8 cellular contexts compared by ENCODE assay signal in the genomic region with DNA sequence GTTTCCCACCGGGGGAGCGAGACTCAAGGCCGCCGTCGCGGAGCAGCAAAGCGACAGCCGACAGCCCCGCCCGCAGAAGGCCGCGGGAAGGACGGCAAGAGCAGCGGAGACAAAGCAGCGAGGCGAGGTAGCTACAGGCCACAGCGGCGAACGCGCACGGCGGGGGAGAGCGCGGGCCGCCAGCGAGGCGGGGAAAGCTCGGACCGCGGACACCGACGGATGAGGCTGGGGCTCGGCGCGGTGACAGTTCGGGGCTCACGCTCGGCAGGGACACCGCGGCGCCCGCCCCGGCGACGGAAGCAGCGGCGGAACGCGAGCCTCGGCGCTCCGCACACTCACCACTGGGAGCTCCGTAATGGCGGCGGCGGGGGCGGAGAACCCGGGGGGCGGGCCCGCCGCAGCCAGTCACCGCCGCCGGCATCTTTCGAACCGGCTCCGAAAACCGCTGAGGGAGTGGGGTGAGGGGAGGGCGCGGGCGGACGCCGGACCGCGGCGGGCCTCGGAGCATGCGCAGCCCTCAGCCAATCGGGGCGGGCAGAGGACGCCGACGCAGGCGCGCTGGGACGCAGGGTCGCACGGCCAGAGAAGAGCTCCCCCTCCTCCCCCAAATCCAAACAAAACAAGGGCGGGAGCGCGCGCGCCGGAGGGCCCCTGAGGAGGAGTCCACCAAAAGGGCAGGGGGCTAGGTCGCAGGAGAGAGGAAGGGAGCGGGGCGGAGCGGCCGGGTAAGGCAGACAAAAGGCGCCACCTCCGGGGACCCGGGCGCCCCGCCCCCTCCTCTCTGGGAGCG. TPM values are rescaled to one million over a fixed set of nuclear protein-coding genes. Genes with fewer than 3 reads are reported as not detected.
DNase-seq lines count a peak whose midpoint lies in the region; ATAC-seq and TF ChIP-seq lines count a peak whose summit lies in the region.

No MANE protein-coding gene starts in this region.

- peaks cover 24% of the 10 kb centered on the region for H3K4me1 Mint-ChIP-seq in activated CD4-positive, alpha-beta T cell treated with anti-CD3 and anti-CD28 coated beads, Interleukin-2, amount 10 ng/mL, durations not matched to agents 24 days and 14 days

- H3K4me3 Mint-ChIP-seq in activated CD4-positive, alpha-beta T cell treated with anti-CD3 and anti-CD28 coated beads, Interleukin-2, amount 10 ng/mL, durations not matched to agents 24 days and 14 days: peak overlapping the region; percentile 93

- intact Hi-C loops in activated CD4-positive, alpha-beta T cell treated with anti-CD3 and anti-CD28 coated beads, Interleukin-2, amount 10 ng/mL, durations not matched to agents 24 days and 14 days (cut with micrococcal nuclease): loop anchor here (1.0 to 10.0 kb wide), 7 partner anchors 54 to 558 kb away; a partner anchor contains a TSS

- POLR2A ChIA-PET in BJ (lab: Charles Lee): interaction anchor here (0.5 to 0.7 kb wide), 6 partner anchors 44 to 369 kb away, joined by 3 to 8 read pairs (median 4); no protein-coding TSS in a partner anchor

- H3K36me3 Mint-ChIP-seq in activated CD4-positive, alpha-beta T cell treated with anti-CD3 and anti-CD28 coated beads, Interleukin-2, amount 10 ng/mL, durations not matched to agents 24 days and 14 days (ENCODE audit: low read depth): peaks cover 4% of the 10 kb centered on the region

- H3K27ac ChIP-seq in coronary artery: peak overlapping the region; percentile 97 to 100

- DNase-seq in BJ (ENCODE audit: low read depth) (peak; percentile 57), NCI-H524 treated with DMSO at 0.1 percent for 48 hours (lab: John Stamatoyannopoulos, UW) (peak; percentile 81), coronary artery (ENCODE audit: low spot score) (peak; percentile 94), left kidney (ENCODE audit: low read depth, low spot score) (peak; percentile 99)
- peak; percentile 99 for DNase-seq in activated CD4-positive, alpha-beta T cell treated with anti-CD3 and anti-CD28 coated beads, Interleukin-2, amount 10 ng/mL, durations not matched to agents 24 days and 14 days
- peak; percentile 96 for DNase-seq in stimulated activated CD4-positive, alpha-beta T cell treated with anti-CD3 and anti-CD28 coated beads, Interleukin-1b, Interleukin-23, amount 100 ng/mL, for 48 hours

- no peaks in the 10 kb centered on the region for H3K27me3 ChIP-seq in BJ (ENCODE audit: control insufficient read depth, insufficient read depth, low read length)

- peak overlapping the region; percentile 89 for H3K4me3 ChIP-seq in BJ (ENCODE audit: low read depth, low read length)
- peak overlapping the region; percentile 88 for H3K4me3 ChIP-seq in coronary artery

- ATAC-seq in GM19324 (IDR thresholded peaks at IDR 0.05; ENCODE audit: low FRiP score, unreplicated experiment): peak; percentile 81
- ATAC-seq in HG03460 (IDR thresholded peaks at IDR 0.05; ENCODE audit: unreplicated experiment): peak; percentile 69

- CTCF ChIA-PET in BJ (lab: Yijun Ruan, JAX): interaction anchor here (0.8 to 1.5 kb wide), 5 partner anchors 16 to 409 kb away, joined by 3 to 4 read pairs (median 3); no protein-coding TSS in a partner anchor

- TF ChIP-seq CTCF in BJ (IDR thresholded peaks at IDR 0.05; ENCODE audit: insufficient read depth, low read depth, low read length) (no peak), coronary artery (IDR thresholded peaks at IDR 0.05) (no peak)

- no peaks in the 10 kb centered on the region for H3K36me3 ChIP-seq in BJ (ENCODE audit: control insufficient read depth, insufficient read depth, low read length)

- peaks cover 6% of the 10 kb centered on the region for H3K27me3 Mint-ChIP-seq in activated CD4-positive, alpha-beta T cell treated with anti-CD3 and anti-CD28 coated beads, Interleukin-2, amount 10 ng/mL, durations not matched to agents 24 days and 14 days

- H3K9me3 Mint-ChIP-seq in activated CD4-positive, alpha-beta T cell treated with anti-CD3 and anti-CD28 coated beads, Interleukin-2, amount 10 ng/mL, durations not matched to agents 24 days and 14 days: no peaks in the 10 kb centered on the region

- peak overlapping the region; percentile 98 for H3K27ac Mint-ChIP-seq in activated CD4-positive, alpha-beta T cell treated with anti-CD3 and anti-CD28 coated beads, Interleukin-2, amount 10 ng/mL, durations not matched to agents 24 days and 14 days

RNA-seq across cellular contexts. Expression of a gene that starts 0.6 kb away (rescaled TPM):
- polyA plus RNA-seq in BJ (2011; rRNA removed): 118 and 144 TPM in 2 replicates
- polyA minus RNA-seq in BJ (2011; rRNA and poly(A)+ RNA removed): 44.7 and 45.0 TPM in 2 replicates
- total RNA-seq in activated CD4-positive, alpha-beta T cell treated with anti-CD3 and anti-CD28 coated beads, Interleukin-2, amount 10 ng/mL, durations not matched to agents 24 days and 14 days: 231 and 239 TPM in 2 replicates

RNA-seq across cellular contexts. Expression of a gene that starts 54.0 kb away (rescaled TPM):
- polyA plus RNA-seq in BJ (2011; rRNA removed): 1.6 and 3.5 TPM in 2 replicates
- 2.5 TPM in 2 replicates for polyA minus RNA-seq in BJ (2011; rRNA and poly(A)+ RNA removed)
- 0.23 and 0.24 TPM in 2 replicates for total RNA-seq in activated CD4-positive, alpha-beta T cell treated with anti-CD3 and anti-CD28 coated beads, Interleukin-2, amount 10 ng/mL, durations not matched to agents 24 days and 14 days

Comparison
In these comparisons a context has a peak if more than half of its experiments do, and no peak if none do; other contexts are left out.
1. Peak in every context shown above with its lines: DNase-seq, ATAC-seq, H3K4me3 ChIP-seq and H3K27ac ChIP-seq.